20 cellular contexts compared by ENCODE assay signal in genomic region chr9:81526587-81526986, GRCh38.
DNase-seq lines count a peak whose midpoint lies in the region; ATAC-seq and TF ChIP-seq lines count a peak whose summit lies in the region.
"Had no signal": no experiment of that assay in that cellular context is flagged by ENCODE, and none has a peak within 500 bp of the region (broad histone marks: within the 10 kb centered on the region; RNA-seq: fewer than 3 reads in every experiment).

No MANE protein-coding gene starts in this region.

- intact Hi-C loops in activated T-helper 2 cell treated with anti-CD3 and anti-CD28 coated beads, Interferon-gamma antibody, Interleukin-2, Interleukin-4, amounts not matched to agents 10 μg/mL and 5 μg/mL and 100 μg/mL, durations not matched to agents 14 hours and 24 hours and 36 hours (cut with micrococcal nuclease) = no loop called here

- peaks cover 10% of the 10 kb centered on the region for H3K27me3 Mint-ChIP-seq in endodermal cell (ENCODE audit: insufficient read depth)
- no peaks in the 10 kb centered on the region for H3K27me3 Mint-ChIP-seq in activated T-helper 2 cell treated with anti-CD3 and anti-CD28 coated beads, Interferon-gamma antibody, Interleukin-2, Interleukin-4, amounts not matched to agents 10 μg/mL and 5 μg/mL and 100 μg/mL, durations not matched to agents 14 hours and 24 hours and 36 hours (ENCODE audit: low read depth)

- H3K36me3 ChIP-seq in GM23248 (ENCODE audit: low read depth) = no peaks in the 10 kb centered on the region
- H3K36me3 ChIP-seq in endodermal cell (ENCODE audit: control insufficient read depth, insufficient read depth, low read length) = no peaks in the 10 kb centered on the region
- H3K36me3 ChIP-seq: BE2C, MG63 had no signal

- ATAC-seq in GM21717 (IDR thresholded peaks at IDR 0.05; ENCODE audit: unreplicated experiment) = no peak
- ATAC-seq: stimulated activated naive CD8-positive, alpha-beta T cell treated with anti-CD3 and anti-CD28 coated beads, Interleukin-15, Interleukin-2, amounts not matched to agents 100 U/mL and 50 U/mL, for 24 hours had no signal

- H3K27ac ChIP-seq in GM23248 = no peak overlapping the region
- no peak overlapping the region for H3K27ac ChIP-seq in endodermal cell (ENCODE audit: low read depth, low read length)

- no peaks in the 10 kb centered on the region for H4K20me1 ChIP-seq in GM23248 (ENCODE audit: insufficient read depth)

- H3K27me3 ChIP-seq in GM23248 (replicated peaks; ENCODE audit: insufficient read depth) (no peaks in the 10 kb centered on the region), endodermal cell (ENCODE audit: control insufficient read depth, insufficient read depth, low read length, poor library complexity, severe bottlenecking) (no peaks in the 10 kb centered on the region)
- H3K27me3 ChIP-seq: BE2C, MG63 had no signal

- H3K9me2 ChIP-seq in GM23248 (ENCODE audit: insufficient read depth) = no peaks in the 10 kb centered on the region

- no peaks in the 10 kb centered on the region for H3K79me2 ChIP-seq in GM23248 (ENCODE audit: insufficient read depth)

- H3K36me3 Mint-ChIP-seq in endodermal cell (ENCODE audit: low read depth) = no peaks in the 10 kb centered on the region
- H3K36me3 Mint-ChIP-seq in activated T-helper 2 cell treated with anti-CD3 and anti-CD28 coated beads, Interferon-gamma antibody, Interleukin-2, Interleukin-4, amounts not matched to agents 10 μg/mL and 5 μg/mL and 100 μg/mL, durations not matched to agents 14 hours and 24 hours and 36 hours (ENCODE audit: low read depth) = no peaks in the 10 kb centered on the region

- CTCF ChIA-PET in AG04449 (lab: Yijun Ruan, JAX) = interaction anchor here (0.9 to 1.0 kb wide), 2 partner anchors 159 to 1079 kb away, joined by 3 read pairs; no protein-coding TSS in a partner anchor

- no peak overlapping the region for H3K4me2 ChIP-seq in GM23248 (ENCODE audit: unreplicated experiment)

- no peak overlapping the region for H2AFZ ChIP-seq in GM23248

- no peak for TF ChIP-seq CTCF in AG04449 (IDR thresholded peaks at IDR 0.05; ENCODE audit: insufficient read depth, low read length, missing control alignments)
- TF ChIP-seq CTCF in endodermal cell (conservative IDR thresholded peaks at IDR 0.05) = no peak

- no peaks in the 10 kb centered on the region for H3F3A ChIP-seq in GM23248 (ENCODE audit: insufficient read depth)

- in situ Hi-C loops in GM23248 (cut with MboI) = no loop called here

- H3K4me1 ChIP-seq in GM23248 (ENCODE audit: insufficient read depth) = peaks cover 8% of the 10 kb centered on the region; the same call in 1 of the 2 replicates
- peaks cover 4% of the 10 kb centered on the region for H3K4me1 ChIP-seq in endodermal cell (ENCODE audit: control insufficient read depth, insufficient read depth, low read length)

- H3K4me3 ChIP-seq in AG04449 (ENCODE audit: low read depth, low read length) = no peak overlapping the region
- H3K4me3 ChIP-seq in GM23248 = no peak overlapping the region
- H3K4me3 ChIP-seq in endodermal cell (ENCODE audit: low read length) = no peak overlapping the region
- H3K4me3 ChIP-seq: lung, MG63 had no signal

- POLR2A ChIA-PET in AG04449 (lab: Yijun Ruan, JAX) = no interaction called here

- H3K9ac ChIP-seq in GM23248 = no peak overlapping the region
- H3K9ac ChIP-seq in endodermal cell (ENCODE audit: extremely low read depth, low read length, poor library complexity, severe bottlenecking) = no peak overlapping the region

- H3K9me3 Mint-ChIP-seq in endodermal cell = no peaks in the 10 kb centered on the region
- no peaks in the 10 kb centered on the region for H3K9me3 Mint-ChIP-seq in activated T-helper 2 cell treated with anti-CD3 and anti-CD28 coated beads, Interferon-gamma antibody, Interleukin-2, Interleukin-4, amounts not matched to agents 10 μg/mL and 5 μg/mL and 100 μg/mL, durations not matched to agents 14 hours and 24 hours and 36 hours

- H3K4me1 Mint-ChIP-seq in endodermal cell = peaks cover 16% of the 10 kb centered on the region
- no peaks in the 10 kb centered on the region for H3K4me1 Mint-ChIP-seq in activated T-helper 2 cell treated with anti-CD3 and anti-CD28 coated beads, Interferon-gamma antibody, Interleukin-2, Interleukin-4, amounts not matched to agents 10 μg/mL and 5 μg/mL and 100 μg/mL, durations not matched to agents 14 hours and 24 hours and 36 hours (ENCODE audit: low read depth)

- H3K4me3 Mint-ChIP-seq in endodermal cell = no peak overlapping the region
- no peak overlapping the region for H3K4me3 Mint-ChIP-seq in activated T-helper 2 cell treated with anti-CD3 and anti-CD28 coated beads, Interferon-gamma antibody, Interleukin-2, Interleukin-4, amounts not matched to agents 10 μg/mL and 5 μg/mL and 100 μg/mL, durations not matched to agents 14 hours and 24 hours and 36 hours (ENCODE audit: low read depth)

- H3K27ac Mint-ChIP-seq in endodermal cell = no peak overlapping the region
- no peak overlapping the region for H3K27ac Mint-ChIP-seq in activated T-helper 2 cell treated with anti-CD3 and anti-CD28 coated beads, Interferon-gamma antibody, Interleukin-2, Interleukin-4, amounts not matched to agents 10 μg/mL and 5 μg/mL and 100 μg/mL, durations not matched to agents 14 hours and 24 hours and 36 hours

- peak; percentile 36 for DNase-seq in AG04449 (ENCODE audit: low read depth, low spot score)
- peak; percentile 71 for DNase-seq in GM23248
- DNase-seq in astrocyte of the hippocampus (ENCODE audit: low read depth, low spot score) = peak; percentile 69
- peak; percentile 60 for DNase-seq in hepatic stellate cell (ENCODE audit: low spot score)
- no peak for DNase-seq in endodermal cell
- DNase-seq in epidermal melanocyte (ENCODE audit: insufficient read length, low spot score) = no peak
- DNase-seq in activated T-helper 2 cell treated with anti-CD3 and anti-CD28 coated beads, Interferon-gamma antibody, Interleukin-2, Interleukin-4, amounts not matched to agents 10 μg/mL and 5 μg/mL and 100 μg/mL, durations not matched to agents 14 hours and 24 hours and 36 hours (ENCODE audit: low spot score) = no peak
- DNase-seq: activated CD4-positive, CD25-positive, alpha-beta regulatory T cell treated with anti-CD3 and anti-CD28 coated beads, Interleukin-2, amount 50 U/mL, for 72 hours; activated CD8-positive, alpha-beta memory T cell treated with anti-CD3 and anti-CD28 coated beads, Interleukin-2, amount 50 U/mL, for 4 hours; activated naive CD4-positive, alpha-beta T cell treated with anti-CD3 and anti-CD28 coated beads, Interleukin-2, amount 50 U/mL, for 16 hours; BE2C; DND-41; MG63; NCI-H2029 treated with DMSO at 0.1 percent for 48 hours; NCI-H774; RPMI8226; stimulated activated naive CD8-positive, alpha-beta T cell treated with anti-CD3 and anti-CD28 coated beads, Interleukin-15, Interleukin-2, amounts not matched to agents 100 U/mL and 50 U/mL, for 24 hours; T-helper 2 cell had no signal

- H3K9me3 ChIP-seq in GM23248 (ENCODE audit: low read depth) (no peaks in the 10 kb centered on the region), endodermal cell (ENCODE audit: control insufficient read depth, low read length) (no peaks in the 10 kb centered on the region)
- H3K9me3 ChIP-seq: BE2C, MG63 had no signal

- WGBS in GM23248 (ENCODE audit: low coverage in 1 of 2, low lambda C conversion rate in 2 of 2, missing lambda C conversion rate in 2 of 2), 2 experiments = 51 to 52% methylated on average over 2 of the region's 2 CpGs
- 89 to 92% methylated on average over 2 of the region's 2 CpGs for WGBS in endodermal cell (ENCODE audit: insufficient coverage in 1 of 2, insufficient read length in 1 of 2), 2 experiments

Comparison
In these comparisons a context has a peak if more than half of its experiments do, and no peak if none do; other contexts are left out.
1. DNase-seq: peak in AG04449 (single experiment), GM23248 (single experiment), astrocyte of the hippocampus (single experiment) and hepatic stellate cell (single experiment); none in endodermal cell (single experiment), epidermal melanocyte (single experiment) and activated T-helper 2 cell treated with anti-CD3 and anti-CD28 coated beads, Interferon-gamma antibody, Interleukin-2, Interleukin-4, amounts not matched to agents 10 μg/mL and 5 μg/mL and 100 μg/mL, durations not matched to agents 14 hours and 24 hours and 36 hours (single experiment).